In genomic region chr9:131728961-131729360, GRCh38 we compare ENCODE assay signal across 8 cellular contexts. TPM values are rescaled to one million over a fixed set of nuclear protein-coding genes. Genes with fewer than 3 reads are reported as not detected.
DNase-seq lines count a peak whose midpoint lies in the region; ATAC-seq and TF ChIP-seq lines count a peak whose summit lies in the region.

No MANE protein-coding gene starts in this region.

- peak overlapping the region; percentile 97 for H3K27ac ChIP-seq in CD4-positive, CD25-positive, alpha-beta regulatory T cell (ENCODE audit: insufficient read depth, low read length, poor library complexity, severe bottlenecking)
- peak overlapping the region; percentile 1 to 77 (median 62) for H3K27ac ChIP-seq in stomach

- peak; percentile 48 to 82 (median 66) for DNase-seq in CD4-positive, CD25-positive, alpha-beta regulatory T cell
- DNase-seq in activated CD8-positive, alpha-beta memory T cell treated with anti-CD3 and anti-CD28 coated beads, Interleukin-2, amount 50 U/mL, for 1 hour (ENCODE audit: extremely low read depth), result peak; percentile 40
- peak in 2 of 3 donors; percentile 49 to 53 for DNase-seq in immature natural killer cell
- DNase-seq in stomach, result no peak
- DNase-seq in epidermal melanocyte (ENCODE audit: insufficient read length, low spot score), result no peak
- DNase-seq in NCI-H510A (lab: John Stamatoyannopoulos, UW), result no peak
- no peak for DNase-seq in DMS114 treated with DMSO at 0.1 percent for 48 hours (lab: John Stamatoyannopoulos, UW; ENCODE audit: unreplicated experiment)

- WGBS in stomach, 5 donors, result 27 to 48% (median 34%) methylated on average over 3 of the region's 3 CpGs

- TF ChIP-seq POLR2A in stomach (IDR thresholded peaks at IDR 0.05), result no peak

- no peak for TF ChIP-seq EP300 in stomach (IDR thresholded peaks at IDR 0.05)

- no peaks in the 10 kb centered on the region for H3K9me3 Mint-ChIP-seq in CD4-positive, CD25-positive, alpha-beta regulatory T cell
- H3K9me3 Mint-ChIP-seq in immature natural killer cell, result no peaks in the 10 kb centered on the region

- H3K27me3 ChIP-seq in CD4-positive, CD25-positive, alpha-beta regulatory T cell (ENCODE audit: control insufficient read depth, insufficient read depth, low read length), result no peaks in the 10 kb centered on the region
- no peaks in the 10 kb centered on the region for H3K27me3 ChIP-seq in stomach

- H3K4me3 ChIP-seq in CD4-positive, CD25-positive, alpha-beta regulatory T cell (ENCODE audit: low read depth, low read length), result peak overlapping the region; percentile 77
- H3K4me3 ChIP-seq in stomach, result no peak overlapping the region

- peaks cover 38 to 97% (median 72%) of the 10 kb centered on the region in 4 donors for H3K4me1 Mint-ChIP-seq in CD4-positive, CD25-positive, alpha-beta regulatory T cell
- peaks cover 98 to 99% of the 10 kb centered on the region in 2 donors for H3K4me1 Mint-ChIP-seq in immature natural killer cell

- H3K27me3 Mint-ChIP-seq in CD4-positive, CD25-positive, alpha-beta regulatory T cell, result no peaks in the 10 kb centered on the region
- H3K27me3 Mint-ChIP-seq in immature natural killer cell (ENCODE audit: low read depth in 3 of 3), result peaks cover 0 to 12% (median 5%) of the 10 kb centered on the region in 3 donors

- peak overlapping the region; percentile 86 to 95 (median 89) for H3K27ac Mint-ChIP-seq in CD4-positive, CD25-positive, alpha-beta regulatory T cell
- peak overlapping the region; percentile 92 to 99 (median 97) for H3K27ac Mint-ChIP-seq in immature natural killer cell

- no peaks in the 10 kb centered on the region for H3K36me3 Mint-ChIP-seq in CD4-positive, CD25-positive, alpha-beta regulatory T cell
- H3K36me3 Mint-ChIP-seq in immature natural killer cell, result no peaks in the 10 kb centered on the region

- H3K4me3 Mint-ChIP-seq in CD4-positive, CD25-positive, alpha-beta regulatory T cell, result peak overlapping the region; percentile 72 to 92 (median 82)
- peak overlapping the region; percentile 76 to 92 (median 84) for H3K4me3 Mint-ChIP-seq in immature natural killer cell

- no peaks in the 10 kb centered on the region for H3K36me3 ChIP-seq in CD4-positive, CD25-positive, alpha-beta regulatory T cell (ENCODE audit: control insufficient read depth, insufficient read depth, low read length)
- H3K36me3 ChIP-seq in stomach, result no peaks in the 10 kb centered on the region

- no peaks in the 10 kb centered on the region for H3K9me3 ChIP-seq in CD4-positive, CD25-positive, alpha-beta regulatory T cell (ENCODE audit: control insufficient read depth in 2 of 2, low read length in 2 of 2)
- H3K9me3 ChIP-seq in stomach, result no peaks in the 10 kb centered on the region

- intact Hi-C loops in stomach (cut with DNase I; ENCODE audit: low total_unique reads), result no loop called here

- peak; percentile 63 to 65 for ATAC-seq in CD4-positive, CD25-positive, alpha-beta regulatory T cell (ENCODE audit: low read depth in 2 of 2)
- peak; percentile 12 for ATAC-seq in HG03565 (IDR thresholded peaks at IDR 0.05; ENCODE audit: unreplicated experiment)

- peaks cover 91% of the 10 kb centered on the region for H3K4me1 ChIP-seq in CD4-positive, CD25-positive, alpha-beta regulatory T cell (ENCODE audit: control insufficient read depth, insufficient read depth, low read length, poor library complexity, severe bottlenecking)
- peaks cover 57 to 92% (median 73%) of the 10 kb centered on the region in 4 donors for H3K4me1 ChIP-seq in stomach

- TF ChIP-seq CTCF in stomach (IDR thresholded peaks at IDR 0.05), result no peak

RNA-seq across cellular contexts. Expression of gene RAPGEF1, which starts 10.9 kb away (rescaled TPM):
- 159 TPM for total RNA-seq in CD4-positive, CD25-positive, alpha-beta regulatory T cell
- polyA plus RNA-seq in CD4-positive, CD25-positive, alpha-beta regulatory T cell, result 1 to 10 TPM; 3.8 to 7.3 (median 4.6) TPM
- polyA plus RNA-seq in immature natural killer cell (10 to 100 TPM in 1 of 3 donors, 1 to 10 TPM in 2; 1.2 to 15.8 (median 7.4) TPM), stomach (10 to 100 TPM in 2 of 3 donors, 1 to 10 TPM in 1; 8.4 to 19.1 (median 12.5) TPM)
- total RNA-seq in stomach, result 10 to 100 TPM; 33.2 to 84.6 (median 57.1) TPM

Comparison
In these comparisons a context has a peak if more than half of its experiments do, and no peak if none do; other contexts are left out.
1. DNase-seq: peak in CD4-positive, CD25-positive, alpha-beta regulatory T cell (3 of 3), activated CD8-positive, alpha-beta memory T cell treated with anti-CD3 and anti-CD28 coated beads, Interleukin-2, amount 50 U/mL, for 1 hour (single experiment) and immature natural killer cell (2 of 3); none in stomach (single experiment), epidermal melanocyte (single experiment), NCI-H510A (single experiment) and DMS114 treated with DMSO at 0.1 percent for 48 hours (single experiment).